In the genomic region with DNA sequence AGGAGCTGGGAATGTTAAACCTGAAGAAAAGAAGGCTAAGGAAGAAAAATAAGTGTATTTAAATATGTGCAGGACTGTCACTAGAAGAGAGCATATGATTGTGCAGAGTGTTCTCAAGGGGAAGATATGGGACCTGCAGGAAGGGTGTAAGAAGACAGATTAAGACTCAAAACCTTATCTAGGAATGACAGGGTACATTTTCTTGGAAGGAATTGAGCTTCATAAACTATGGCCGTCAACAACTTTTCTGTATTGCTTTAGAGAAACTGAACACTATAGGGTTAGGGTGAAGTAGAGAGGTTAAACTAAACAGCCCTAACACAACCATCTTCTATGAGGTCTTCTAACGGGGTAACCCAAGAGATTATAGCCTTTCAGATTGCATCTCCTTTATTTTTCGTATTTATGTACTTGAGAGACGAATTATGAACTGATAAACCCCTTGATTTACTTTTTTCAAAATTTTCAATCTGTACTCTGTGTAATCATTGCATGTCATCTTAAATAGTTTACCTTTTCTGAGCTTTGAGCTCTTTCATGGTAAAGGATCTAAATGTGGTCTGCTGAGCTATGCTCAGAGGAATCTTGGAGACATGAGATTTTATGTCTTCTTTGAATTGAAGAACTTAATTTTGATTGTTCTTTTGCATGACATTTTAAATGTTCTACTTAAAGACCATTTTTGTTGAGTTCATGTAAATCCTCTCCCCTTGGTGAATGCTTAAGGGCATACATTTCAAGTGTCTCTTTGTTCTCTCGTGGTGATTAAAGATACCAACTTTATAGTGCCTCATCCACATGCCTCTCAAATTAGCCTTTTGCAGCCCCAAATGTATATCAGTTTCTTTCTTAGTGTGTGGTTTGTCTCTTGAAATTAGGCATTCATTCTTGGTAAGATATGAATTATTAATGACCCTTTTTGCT, we compare ENCODE assay signal across 1 cellular context.
TF ChIP-seq lines count a peak whose summit lies in the region.

No MANE protein-coding gene starts in this region.

TF ChIP-seq in K562, 482 proteins besides CTCF, POLR2A, EP300 and RAD21 (continued from another document and continues in another):
- no peak for TF ChIP-seq STAT5B (CRISPR knock-in tag; IDR thresholded peaks at IDR 0.05)
- TF ChIP-seq, protein P1, sequence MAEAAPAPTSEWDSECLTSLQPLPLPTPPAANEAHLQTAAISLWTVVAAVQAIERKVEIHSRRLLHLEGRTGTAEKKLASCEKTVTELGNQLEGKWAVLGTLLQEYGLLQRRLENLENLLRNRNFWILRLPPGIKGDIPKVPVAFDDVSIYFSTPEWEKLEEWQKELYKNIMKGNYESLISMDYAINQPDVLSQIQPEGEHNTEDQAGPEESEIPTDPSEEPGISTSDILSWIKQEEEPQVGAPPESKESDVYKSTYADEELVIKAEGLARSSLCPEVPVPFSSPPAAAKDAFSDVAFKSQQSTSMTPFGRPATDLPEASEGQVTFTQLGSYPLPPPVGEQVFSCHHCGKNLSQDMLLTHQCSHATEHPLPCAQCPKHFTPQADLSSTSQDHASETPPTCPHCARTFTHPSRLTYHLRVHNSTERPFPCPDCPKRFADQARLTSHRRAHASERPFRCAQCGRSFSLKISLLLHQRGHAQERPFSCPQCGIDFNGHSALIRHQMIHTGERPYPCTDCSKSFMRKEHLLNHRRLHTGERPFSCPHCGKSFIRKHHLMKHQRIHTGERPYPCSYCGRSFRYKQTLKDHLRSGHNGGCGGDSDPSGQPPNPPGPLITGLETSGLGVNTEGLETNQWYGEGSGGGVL (CRISPR knock-in tag; IDR thresholded peaks at IDR 0.05), result no peak
- no peak for TF ChIP-seq ZFPM2 (CRISPR knock-in tag; IDR thresholded peaks at IDR 0.05)
- TF ChIP-seq, protein P2, sequence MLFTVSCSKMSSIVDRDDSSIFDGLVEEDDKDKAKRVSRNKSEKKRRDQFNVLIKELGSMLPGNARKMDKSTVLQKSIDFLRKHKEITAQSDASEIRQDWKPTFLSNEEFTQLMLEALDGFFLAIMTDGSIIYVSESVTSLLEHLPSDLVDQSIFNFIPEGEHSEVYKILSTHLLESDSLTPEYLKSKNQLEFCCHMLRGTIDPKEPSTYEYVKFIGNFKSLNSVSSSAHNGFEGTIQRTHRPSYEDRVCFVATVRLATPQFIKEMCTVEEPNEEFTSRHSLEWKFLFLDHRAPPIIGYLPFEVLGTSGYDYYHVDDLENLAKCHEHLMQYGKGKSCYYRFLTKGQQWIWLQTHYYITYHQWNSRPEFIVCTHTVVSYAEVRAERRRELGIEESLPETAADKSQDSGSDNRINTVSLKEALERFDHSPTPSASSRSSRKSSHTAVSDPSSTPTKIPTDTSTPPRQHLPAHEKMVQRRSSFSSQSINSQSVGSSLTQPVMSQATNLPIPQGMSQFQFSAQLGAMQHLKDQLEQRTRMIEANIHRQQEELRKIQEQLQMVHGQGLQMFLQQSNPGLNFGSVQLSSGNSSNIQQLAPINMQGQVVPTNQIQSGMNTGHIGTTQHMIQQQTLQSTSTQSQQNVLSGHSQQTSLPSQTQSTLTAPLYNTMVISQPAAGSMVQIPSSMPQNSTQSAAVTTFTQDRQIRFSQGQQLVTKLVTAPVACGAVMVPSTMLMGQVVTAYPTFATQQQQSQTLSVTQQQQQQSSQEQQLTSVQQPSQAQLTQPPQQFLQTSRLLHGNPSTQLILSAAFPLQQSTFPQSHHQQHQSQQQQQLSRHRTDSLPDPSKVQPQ (CRISPR knock-in tag; IDR thresholded peaks at IDR 0.05; ENCODE audit: borderline replicate concordance), result no peak
- no peak for TF ChIP-seq WHSC1 (IDR thresholded peaks at IDR 0.05; ENCODE audit: low read length)
- no peak for TF ChIP-seq ZNF12 (CRISPR knock-in tag; IDR thresholded peaks at IDR 0.05)
- peak; percentile 18; the same call in 1 of the 2 replicates for TF ChIP-seq GATAD2B (IDR thresholded peaks at IDR 0.05; ENCODE audit: borderline replicate concordance)
- TF ChIP-seq, protein P3, sequence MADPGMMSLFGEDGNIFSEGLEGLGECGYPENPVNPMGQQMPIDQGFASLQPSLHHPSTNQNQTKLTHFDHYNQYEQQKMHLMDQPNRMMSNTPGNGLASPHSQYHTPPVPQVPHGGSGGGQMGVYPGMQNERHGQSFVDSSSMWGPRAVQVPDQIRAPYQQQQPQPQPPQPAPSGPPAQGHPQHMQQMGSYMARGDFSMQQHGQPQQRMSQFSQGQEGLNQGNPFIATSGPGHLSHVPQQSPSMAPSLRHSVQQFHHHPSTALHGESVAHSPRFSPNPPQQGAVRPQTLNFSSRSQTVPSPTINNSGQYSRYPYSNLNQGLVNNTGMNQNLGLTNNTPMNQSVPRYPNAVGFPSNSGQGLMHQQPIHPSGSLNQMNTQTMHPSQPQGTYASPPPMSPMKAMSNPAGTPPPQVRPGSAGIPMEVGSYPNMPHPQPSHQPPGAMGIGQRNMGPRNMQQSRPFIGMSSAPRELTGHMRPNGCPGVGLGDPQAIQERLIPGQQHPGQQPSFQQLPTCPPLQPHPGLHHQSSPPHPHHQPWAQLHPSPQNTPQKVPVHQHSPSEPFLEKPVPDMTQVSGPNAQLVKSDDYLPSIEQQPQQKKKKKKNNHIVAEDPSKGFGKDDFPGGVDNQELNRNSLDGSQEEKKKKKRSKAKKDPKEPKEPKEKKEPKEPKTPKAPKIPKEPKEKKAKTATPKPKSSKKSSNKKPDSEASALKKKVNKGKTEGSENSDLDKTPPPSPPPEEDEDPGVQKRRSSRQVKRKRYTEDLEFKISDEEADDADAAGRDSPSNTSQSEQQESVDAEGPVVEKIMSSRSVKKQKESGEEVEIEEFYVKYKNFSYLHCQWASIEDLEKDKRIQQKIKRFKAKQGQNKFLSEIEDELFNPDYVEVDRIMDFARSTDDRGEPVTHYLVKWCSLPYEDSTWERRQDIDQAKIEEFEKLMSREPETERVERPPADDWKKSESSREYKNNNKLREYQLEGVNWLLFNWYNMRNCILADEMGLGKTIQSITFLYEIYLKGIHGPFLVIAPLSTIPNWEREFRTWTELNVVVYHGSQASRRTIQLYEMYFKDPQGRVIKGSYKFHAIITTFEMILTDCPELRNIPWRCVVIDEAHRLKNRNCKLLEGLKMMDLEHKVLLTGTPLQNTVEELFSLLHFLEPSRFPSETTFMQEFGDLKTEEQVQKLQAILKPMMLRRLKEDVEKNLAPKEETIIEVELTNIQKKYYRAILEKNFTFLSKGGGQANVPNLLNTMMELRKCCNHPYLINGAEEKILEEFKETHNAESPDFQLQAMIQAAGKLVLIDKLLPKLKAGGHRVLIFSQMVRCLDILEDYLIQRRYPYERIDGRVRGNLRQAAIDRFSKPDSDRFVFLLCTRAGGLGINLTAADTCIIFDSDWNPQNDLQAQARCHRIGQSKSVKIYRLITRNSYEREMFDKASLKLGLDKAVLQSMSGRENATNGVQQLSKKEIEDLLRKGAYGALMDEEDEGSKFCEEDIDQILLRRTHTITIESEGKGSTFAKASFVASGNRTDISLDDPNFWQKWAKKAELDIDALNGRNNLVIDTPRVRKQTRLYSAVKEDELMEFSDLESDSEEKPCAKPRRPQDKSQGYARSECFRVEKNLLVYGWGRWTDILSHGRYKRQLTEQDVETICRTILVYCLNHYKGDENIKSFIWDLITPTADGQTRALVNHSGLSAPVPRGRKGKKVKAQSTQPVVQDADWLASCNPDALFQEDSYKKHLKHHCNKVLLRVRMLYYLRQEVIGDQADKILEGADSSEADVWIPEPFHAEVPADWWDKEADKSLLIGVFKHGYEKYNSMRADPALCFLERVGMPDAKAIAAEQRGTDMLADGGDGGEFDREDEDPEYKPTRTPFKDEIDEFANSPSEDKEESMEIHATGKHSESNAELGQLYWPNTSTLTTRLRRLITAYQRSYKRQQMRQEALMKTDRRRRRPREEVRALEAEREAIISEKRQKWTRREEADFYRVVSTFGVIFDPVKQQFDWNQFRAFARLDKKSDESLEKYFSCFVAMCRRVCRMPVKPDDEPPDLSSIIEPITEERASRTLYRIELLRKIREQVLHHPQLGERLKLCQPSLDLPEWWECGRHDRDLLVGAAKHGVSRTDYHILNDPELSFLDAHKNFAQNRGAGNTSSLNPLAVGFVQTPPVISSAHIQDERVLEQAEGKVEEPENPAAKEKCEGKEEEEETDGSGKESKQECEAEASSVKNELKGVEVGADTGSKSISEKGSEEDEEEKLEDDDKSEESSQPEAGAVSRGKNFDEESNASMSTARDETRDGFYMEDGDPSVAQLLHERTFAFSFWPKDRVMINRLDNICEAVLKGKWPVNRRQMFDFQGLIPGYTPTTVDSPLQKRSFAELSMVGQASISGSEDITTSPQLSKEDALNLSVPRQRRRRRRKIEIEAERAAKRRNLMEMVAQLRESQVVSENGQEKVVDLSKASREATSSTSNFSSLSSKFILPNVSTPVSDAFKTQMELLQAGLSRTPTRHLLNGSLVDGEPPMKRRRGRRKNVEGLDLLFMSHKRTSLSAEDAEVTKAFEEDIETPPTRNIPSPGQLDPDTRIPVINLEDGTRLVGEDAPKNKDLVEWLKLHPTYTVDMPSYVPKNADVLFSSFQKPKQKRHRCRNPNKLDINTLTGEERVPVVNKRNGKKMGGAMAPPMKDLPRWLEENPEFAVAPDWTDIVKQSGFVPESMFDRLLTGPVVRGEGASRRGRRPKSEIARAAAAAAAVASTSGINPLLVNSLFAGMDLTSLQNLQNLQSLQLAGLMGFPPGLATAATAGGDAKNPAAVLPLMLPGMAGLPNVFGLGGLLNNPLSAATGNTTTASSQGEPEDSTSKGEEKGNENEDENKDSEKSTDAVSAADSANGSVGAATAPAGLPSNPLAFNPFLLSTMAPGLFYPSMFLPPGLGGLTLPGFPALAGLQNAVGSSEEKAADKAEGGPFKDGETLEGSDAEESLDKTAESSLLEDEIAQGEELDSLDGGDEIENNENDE (IDR thresholded peaks at IDR 0.05; ENCODE audit: low read depth, low read length), result no peak
- TF ChIP-seq BDP1 (IDR thresholded peaks at IDR 0.05; ENCODE audit: insufficient read depth, insufficient read length), result no peak
- TF ChIP-seq, protein P4, sequence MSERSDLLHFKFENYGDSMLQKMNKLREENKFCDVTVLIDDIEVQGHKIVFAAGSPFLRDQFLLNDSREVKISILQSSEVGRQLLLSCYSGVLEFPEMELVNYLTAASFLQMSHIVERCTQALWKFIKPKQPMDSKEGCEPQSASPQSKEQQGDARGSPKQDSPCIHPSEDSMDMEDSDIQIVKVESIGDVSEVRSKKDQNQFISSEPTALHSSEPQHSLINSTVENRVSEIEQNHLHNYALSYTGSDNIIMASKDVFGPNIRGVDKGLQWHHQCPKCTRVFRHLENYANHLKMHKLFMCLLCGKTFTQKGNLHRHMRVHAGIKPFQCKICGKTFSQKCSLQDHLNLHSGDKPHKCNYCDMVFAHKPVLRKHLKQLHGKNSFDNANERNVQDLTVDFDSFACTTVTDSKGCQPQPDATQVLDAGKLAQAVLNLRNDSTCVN (CRISPR knock-in tag; IDR thresholded peaks at IDR 0.05), result no peak
- TF ChIP-seq, protein P5, sequence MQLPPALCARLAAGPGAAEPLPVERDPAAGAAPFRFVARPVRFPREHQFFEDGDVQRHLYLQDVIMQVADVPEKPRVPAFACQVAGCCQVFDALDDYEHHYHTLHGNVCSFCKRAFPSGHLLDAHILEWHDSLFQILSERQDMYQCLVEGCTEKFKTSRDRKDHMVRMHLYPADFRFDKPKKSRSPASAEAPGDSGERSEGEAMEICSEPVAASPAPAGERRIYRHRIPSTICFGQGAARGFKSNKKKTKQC (CRISPR knock-in tag; IDR thresholded peaks at IDR 0.05), result no peak
- TF ChIP-seq PHF8 (IDR thresholded peaks at IDR 0.05; ENCODE audit: borderline replicate concordance, low read length), result no peak
- no peak for TF ChIP-seq MYBL2 (IDR thresholded peaks at IDR 0.05; ENCODE audit: low read depth)
- TF ChIP-seq MYBL2 (CRISPR knock-in tag; IDR thresholded peaks at IDR 0.05; ENCODE audit: borderline replicate concordance), result no peak
- TF ChIP-seq PHF21A (IDR thresholded peaks at IDR 0.05; ENCODE audit: borderline replicate concordance, low read depth), result no peak
- TF ChIP-seq, protein P6, sequence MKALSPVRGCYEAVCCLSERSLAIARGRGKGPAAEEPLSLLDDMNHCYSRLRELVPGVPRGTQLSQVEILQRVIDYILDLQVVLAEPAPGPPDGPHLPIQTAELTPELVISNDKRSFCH (CRISPR knock-in tag; IDR thresholded peaks at IDR 0.05), result no peak
- TF ChIP-seq, protein P6 (tag; IDR thresholded peaks at IDR 0.05), result no peak
- no peak for TF ChIP-seq ZNF79 (CRISPR knock-in tag; IDR thresholded peaks at IDR 0.05; ENCODE audit: low read depth)
- TF ChIP-seq TAF7 (tag; IDR thresholded peaks at IDR 0.05), result no peak
- no peak for TF ChIP-seq SPI1 (IDR thresholded peaks at IDR 0.05; ENCODE audit: borderline replicate concordance, low read depth, low read length)
- TF ChIP-seq NFE2 (IDR thresholded peaks at IDR 0.05; ENCODE audit: low read depth), result peak; percentile 57; the same call in 1 of the 2 replicates
- TF ChIP-seq, protein P7, sequence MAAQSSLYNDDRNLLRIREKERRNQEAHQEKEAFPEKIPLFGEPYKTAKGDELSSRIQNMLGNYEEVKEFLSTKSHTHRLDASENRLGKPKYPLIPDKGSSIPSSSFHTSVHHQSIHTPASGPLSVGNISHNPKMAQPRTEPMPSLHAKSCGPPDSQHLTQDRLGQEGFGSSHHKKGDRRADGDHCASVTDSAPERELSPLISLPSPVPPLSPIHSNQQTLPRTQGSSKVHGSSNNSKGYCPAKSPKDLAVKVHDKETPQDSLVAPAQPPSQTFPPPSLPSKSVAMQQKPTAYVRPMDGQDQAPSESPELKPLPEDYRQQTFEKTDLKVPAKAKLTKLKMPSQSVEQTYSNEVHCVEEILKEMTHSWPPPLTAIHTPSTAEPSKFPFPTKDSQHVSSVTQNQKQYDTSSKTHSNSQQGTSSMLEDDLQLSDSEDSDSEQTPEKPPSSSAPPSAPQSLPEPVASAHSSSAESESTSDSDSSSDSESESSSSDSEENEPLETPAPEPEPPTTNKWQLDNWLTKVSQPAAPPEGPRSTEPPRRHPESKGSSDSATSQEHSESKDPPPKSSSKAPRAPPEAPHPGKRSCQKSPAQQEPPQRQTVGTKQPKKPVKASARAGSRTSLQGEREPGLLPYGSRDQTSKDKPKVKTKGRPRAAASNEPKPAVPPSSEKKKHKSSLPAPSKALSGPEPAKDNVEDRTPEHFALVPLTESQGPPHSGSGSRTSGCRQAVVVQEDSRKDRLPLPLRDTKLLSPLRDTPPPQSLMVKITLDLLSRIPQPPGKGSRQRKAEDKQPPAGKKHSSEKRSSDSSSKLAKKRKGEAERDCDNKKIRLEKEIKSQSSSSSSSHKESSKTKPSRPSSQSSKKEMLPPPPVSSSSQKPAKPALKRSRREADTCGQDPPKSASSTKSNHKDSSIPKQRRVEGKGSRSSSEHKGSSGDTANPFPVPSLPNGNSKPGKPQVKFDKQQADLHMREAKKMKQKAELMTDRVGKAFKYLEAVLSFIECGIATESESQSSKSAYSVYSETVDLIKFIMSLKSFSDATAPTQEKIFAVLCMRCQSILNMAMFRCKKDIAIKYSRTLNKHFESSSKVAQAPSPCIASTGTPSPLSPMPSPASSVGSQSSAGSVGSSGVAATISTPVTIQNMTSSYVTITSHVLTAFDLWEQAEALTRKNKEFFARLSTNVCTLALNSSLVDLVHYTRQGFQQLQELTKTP (IDR thresholded peaks at IDR 0.05; ENCODE audit: low read depth in 1 of 2, partially characterized antibody in 2 of 2), result peak in 1 of 2 experiments; percentile 63
- TF ChIP-seq, protein P8, sequence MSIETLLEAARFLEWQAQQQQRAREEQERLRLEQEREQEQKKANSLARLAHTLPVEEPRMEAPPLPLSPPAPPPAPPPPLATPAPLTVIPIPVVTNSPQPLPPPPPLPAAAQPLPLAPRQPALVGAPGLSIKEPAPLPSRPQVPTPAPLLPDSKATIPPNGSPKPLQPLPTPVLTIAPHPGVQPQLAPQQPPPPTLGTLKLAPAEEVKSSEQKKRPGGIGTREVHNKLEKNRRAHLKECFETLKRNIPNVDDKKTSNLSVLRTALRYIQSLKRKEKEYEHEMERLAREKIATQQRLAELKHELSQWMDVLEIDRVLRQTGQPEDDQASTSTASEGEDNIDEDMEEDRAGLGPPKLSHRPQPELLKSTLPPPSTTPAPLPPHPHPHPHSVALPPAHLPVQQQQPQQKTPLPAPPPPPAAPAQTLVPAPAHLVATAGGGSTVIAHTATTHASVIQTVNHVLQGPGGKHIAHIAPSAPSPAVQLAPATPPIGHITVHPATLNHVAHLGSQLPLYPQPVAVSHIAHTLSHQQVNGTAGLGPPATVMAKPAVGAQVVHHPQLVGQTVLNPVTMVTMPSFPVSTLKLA (conservative IDR thresholded peaks at IDR 0.05), result peak in 1 of 2 experiments; percentile 50; a peak in 1 of 4 replicates
- no peak for TF ChIP-seq CHCHD3 (CRISPR knock-in tag; IDR thresholded peaks at IDR 0.05)
- TF ChIP-seq ZNF696 (CRISPR knock-in tag; conservative IDR thresholded peaks at IDR 0.05), result no peak
